In genomic region chr13:71774863-71775262, GRCh38 we compare ENCODE assay signal across 28 cellular contexts.
"Had no signal": no experiment of that assay in that cellular context is flagged by ENCODE, and none has a peak within 500 bp of the region (broad histone marks: within the 10 kb centered on the region; RNA-seq: fewer than 3 reads in every experiment).

No MANE protein-coding gene starts in this region.

- DNase-seq: natural killer cell; occipital lobe; ovary; posterior cingulate gyrus; psoas muscle; right cardiac atrium; right lobe of liver; sigmoid colon; small intestine; stimulated activated CD4-positive, alpha-beta T cell treated with anti-CD3 and anti-CD28 coated beads, Interleukin-15, amount 100 ng/mL, for 24 hours; stimulated activated CD4-positive, alpha-beta T cell treated with anti-CD3 and anti-CD28 coated beads, Interleukin-2, amount 100 ng/mL, for 24 hours; stimulated activated CD4-positive, alpha-beta T cell treated with anti-CD3 and anti-CD28 coated beads, Interleukin-2, amount 100 ng/mL, for 48 hours; stimulated activated CD4-positive, alpha-beta T cell treated with anti-CD3 and anti-CD28 coated beads, Interleukin-4, amount 100 ng/mL, for 24 hours; stimulated activated naive B cell treated with anti-CD40 and anti-IgM and Interleukin-4, amounts not matched to agents 10 μg/mL and 1 μg/mL and 100 μg/mL, for 72 hours; stimulated activated naive CD4-positive, alpha-beta T cell treated with Interleukin-2 at 50 U/mL for 16 hours; stomach; thyroid gland; trophoblast cell; upper lobe of left lung had no signal

- H3K4me3 Mint-ChIP-seq: natural killer cell; nephron; neural progenitor cell; stimulated activated effector memory CD8-positive, alpha-beta T cell treated with anti-CD3 and anti-CD28 coated beads, Interleukin-12 subunit alpha, Interleukin-12 subunit beta, amount 100 ng/mL, for 72 hours; stimulated activated naive B cell treated with anti-CD40 and anti-IgM and Interleukin-4, amounts not matched to agents 10 μg/mL and 1 μg/mL and 100 μg/mL, for 72 hours; stimulated activated naive CD8-positive, alpha-beta T cell treated with anti-CD3 and anti-CD28 coated beads, Interleukin-15, Interleukin-2, amounts not matched to agents 100 ng/mL and 50 ng/mL, for 24 hours had no signal

- H3K27ac Mint-ChIP-seq: natural killer cell; neural progenitor cell; progenitor cell of endocrine pancreas; stimulated activated effector memory CD8-positive, alpha-beta T cell treated with anti-CD3 and anti-CD28 coated beads, Interleukin-12 subunit alpha, Interleukin-12 subunit beta, amount 100 ng/mL, for 72 hours; stimulated activated naive B cell treated with anti-CD40 and anti-IgM and Interleukin-4, amounts not matched to agents 10 μg/mL and 1 μg/mL and 100 μg/mL, for 72 hours; stimulated activated naive CD8-positive, alpha-beta T cell treated with anti-CD3 and anti-CD28 coated beads, Interleukin-15, Interleukin-2, amounts not matched to agents 100 ng/mL and 50 ng/mL, for 24 hours had no signal

- H3K36me3 ChIP-seq: neural progenitor cell, ovary, right lobe of liver, sigmoid colon, stomach, thoracic aorta, thyroid gland, tibial nerve, upper lobe of left lung, vagina had no signal

- H3K27ac ChIP-seq: neural progenitor cell, ovary, parathyroid adenoma, psoas muscle, right lobe of liver, sigmoid colon, stomach, thoracic aorta, thyroid gland, tibial nerve, upper lobe of left lung, vagina had no signal

- H3K4me1 ChIP-seq: parathyroid adenoma, psoas muscle, right lobe of liver, sigmoid colon, stomach, thyroid gland, tibial nerve, upper lobe of left lung, vagina had no signal

- H3K4me1 Mint-ChIP-seq: natural killer cell; stimulated activated effector memory CD8-positive, alpha-beta T cell treated with anti-CD3 and anti-CD28 coated beads, Interleukin-12 subunit alpha, Interleukin-12 subunit beta, amount 100 ng/mL, for 72 hours; stimulated activated naive B cell treated with anti-CD40 and anti-IgM and Interleukin-4, amounts not matched to agents 10 μg/mL and 1 μg/mL and 100 μg/mL, for 72 hours had no signal

- H3K9me3 Mint-ChIP-seq: nephron; neural progenitor cell; stimulated activated naive B cell treated with anti-CD40 and anti-IgM and Interleukin-4, amounts not matched to agents 10 μg/mL and 1 μg/mL and 100 μg/mL, for 72 hours; stimulated activated naive CD8-positive, alpha-beta T cell treated with anti-CD3 and anti-CD28 coated beads, Interleukin-15, Interleukin-2, amounts not matched to agents 100 ng/mL and 50 ng/mL, for 24 hours had no signal

- H3K27me3 Mint-ChIP-seq: progenitor cell of endocrine pancreas; stimulated activated naive B cell treated with anti-CD40 and anti-IgM and Interleukin-4, amounts not matched to agents 10 μg/mL and 1 μg/mL and 100 μg/mL, for 72 hours; stimulated activated naive CD8-positive, alpha-beta T cell treated with anti-CD3 and anti-CD28 coated beads, Interleukin-15, Interleukin-2, amounts not matched to agents 100 ng/mL and 50 ng/mL, for 24 hours had no signal

- ATAC-seq: natural killer cell; psoas muscle; right cardiac atrium; right lobe of liver; stimulated activated effector memory CD8-positive, alpha-beta T cell treated with anti-CD3 and anti-CD28 coated beads, Interleukin-12 subunit alpha, Interleukin-12 subunit beta, amount 100 ng/mL, for 72 hours; stimulated activated naive B cell treated with anti-CD40 and anti-IgM and Interleukin-4, amounts not matched to agents 10 μg/mL and 1 μg/mL and 100 μg/mL, for 72 hours had no signal

- H3K36me3 Mint-ChIP-seq: natural killer cell; stimulated activated effector memory CD8-positive, alpha-beta T cell treated with anti-CD3 and anti-CD28 coated beads, Interleukin-12 subunit alpha, Interleukin-12 subunit beta, amount 100 ng/mL, for 72 hours; stimulated activated naive B cell treated with anti-CD40 and anti-IgM and Interleukin-4, amounts not matched to agents 10 μg/mL and 1 μg/mL and 100 μg/mL, for 72 hours had no signal

- H3K4me3 ChIP-seq: neural progenitor cell, ovary, psoas muscle, right lobe of liver, sigmoid colon, stomach, thoracic aorta, thyroid gland, tibial nerve, upper lobe of left lung, vagina had no signal

- H3K9me3 ChIP-seq: ovary, psoas muscle, right lobe of liver, sigmoid colon, stomach, thoracic aorta, thyroid gland, tibial nerve, upper lobe of left lung, vagina had no signal
